Comparison of ENCODE assay signal across 7 cellular contexts in the genomic region with DNA sequence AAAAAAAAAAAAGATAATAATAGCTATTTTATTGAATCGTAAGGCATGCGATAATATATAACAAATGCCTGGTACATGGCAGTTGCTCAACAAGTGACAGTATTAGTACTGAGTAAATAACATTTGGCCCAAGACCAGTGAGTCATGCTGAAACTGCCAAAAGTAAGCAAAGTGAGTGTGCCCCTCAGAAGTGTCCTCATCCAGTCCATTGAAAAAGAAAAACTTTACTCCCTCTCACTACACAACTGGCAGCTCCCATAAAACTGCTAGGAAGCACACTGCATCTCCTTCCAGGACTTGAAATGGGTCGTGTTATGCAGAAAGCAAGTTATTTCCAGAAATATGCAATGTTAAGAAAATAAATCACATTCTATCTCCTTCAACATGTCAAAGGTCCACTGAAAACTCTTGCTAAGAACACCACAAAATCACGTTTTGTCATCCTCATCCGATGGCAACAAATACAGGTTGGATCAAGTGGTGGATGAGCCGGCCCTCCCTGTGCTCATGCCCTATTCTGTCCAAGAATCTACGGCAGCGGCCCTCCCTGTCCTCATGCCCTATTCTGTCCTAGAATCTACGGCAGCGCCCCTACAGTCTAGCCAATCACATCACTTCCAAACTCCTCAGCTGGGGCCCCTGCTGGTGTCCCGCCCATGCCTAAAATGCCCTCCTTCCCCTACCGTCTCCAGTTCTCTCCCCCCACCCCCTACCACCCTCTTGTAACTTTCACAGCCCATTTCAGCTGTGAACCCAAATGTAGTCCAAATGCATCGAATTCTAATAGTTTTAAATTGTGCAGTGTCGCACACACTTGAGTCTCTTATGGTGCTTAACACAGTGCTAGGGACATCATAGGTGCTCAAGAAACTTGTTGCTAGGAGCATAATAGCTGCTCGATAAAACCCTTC. TPM values are rescaled to one million over a fixed set of nuclear protein-coding genes. Genes with fewer than 3 reads are reported as not detected.
DNase-seq lines count a peak whose midpoint lies in the region; ATAC-seq and TF ChIP-seq lines count a peak whose summit lies in the region.

No MANE protein-coding gene starts in this region.

- TF ChIP-seq CTCF in glutamatergic neuron (IDR thresholded peaks at IDR 0.05; ENCODE audit: partially characterized antibody, unreplicated experiment) = no peak

- peak overlapping the region; percentile 89 for H3K4me3 Mint-ChIP-seq in glutamatergic neuron (ENCODE audit: unreplicated experiment)
- H3K4me3 Mint-ChIP-seq in stimulated activated memory B cell treated with anti-CD40 and anti-IgM and Interleukin-4, amounts not matched to agents 10 μg/mL and 1 μg/mL and 100 μg/mL, for 72 hours = peak overlapping the region; percentile 45

- no peak for ATAC-seq in stimulated activated memory B cell treated with anti-CD40 and anti-IgM and Interleukin-4, amounts not matched to agents 10 μg/mL and 1 μg/mL and 100 μg/mL, for 72 hours

- DNase-seq in H7 (peak; percentile 89), SJCRH30 (peak; percentile 27 to 37), glutamatergic neuron (peak; percentile 42), NCI-H2171 (lab: John Stamatoyannopoulos, UW) (no peak), mesenteric fat pad (ENCODE audit: low spot score) (no peak)
- no peak for DNase-seq in stimulated activated naive CD4-positive, alpha-beta T cell (lab: John Stamatoyannopoulos, UW)

- no peaks in the 10 kb centered on the region for H3K9me3 ChIP-seq in SJCRH30 (replicated peaks)

- H3K27me3 ChIP-seq in H7 (ENCODE audit: control insufficient read depth, insufficient read depth, low read length) = no peaks in the 10 kb centered on the region; the same call in 1 of the 2 replicates
- no peaks in the 10 kb centered on the region for H3K27me3 ChIP-seq in SJCRH30

- H3K4me3 ChIP-seq in H7 (ENCODE audit: insufficient read depth, low read depth, low read length) (no peak overlapping the region), SJCRH30 (peak overlapping the region; percentile 86; the same call in 1 of the 2 replicates)

- H3K27ac ChIP-seq in SJCRH30 = peak overlapping the region; percentile 96; the same call in 1 of the 2 replicates

- H3K4me1 ChIP-seq in SJCRH30 = peaks cover 21% of the 10 kb centered on the region

- H3K36me3 ChIP-seq in H7 (replicated peaks; ENCODE audit: control insufficient read depth, insufficient read depth, low read length) (no peaks in the 10 kb centered on the region), SJCRH30 (peaks cover 9% of the 10 kb centered on the region)

- H3K9me3 Mint-ChIP-seq in glutamatergic neuron (ENCODE audit: unreplicated experiment) = peaks cover 18% of the 10 kb centered on the region
- H3K9me3 Mint-ChIP-seq in stimulated activated memory B cell treated with anti-CD40 and anti-IgM and Interleukin-4, amounts not matched to agents 10 μg/mL and 1 μg/mL and 100 μg/mL, for 72 hours = no peaks in the 10 kb centered on the region

- H3K27ac Mint-ChIP-seq in glutamatergic neuron (ENCODE audit: unreplicated experiment) = peak overlapping the region; percentile 62
- H3K27ac Mint-ChIP-seq in stimulated activated memory B cell treated with anti-CD40 and anti-IgM and Interleukin-4, amounts not matched to agents 10 μg/mL and 1 μg/mL and 100 μg/mL, for 72 hours = no peak overlapping the region

- peaks cover 4% of the 10 kb centered on the region for H3K36me3 Mint-ChIP-seq in glutamatergic neuron (ENCODE audit: unreplicated experiment)
- H3K36me3 Mint-ChIP-seq in stimulated activated memory B cell treated with anti-CD40 and anti-IgM and Interleukin-4, amounts not matched to agents 10 μg/mL and 1 μg/mL and 100 μg/mL, for 72 hours = no peaks in the 10 kb centered on the region

- peaks cover 21% of the 10 kb centered on the region for H3K27me3 Mint-ChIP-seq in glutamatergic neuron (ENCODE audit: unreplicated experiment)
- H3K27me3 Mint-ChIP-seq in stimulated activated memory B cell treated with anti-CD40 and anti-IgM and Interleukin-4, amounts not matched to agents 10 μg/mL and 1 μg/mL and 100 μg/mL, for 72 hours = peaks cover 67% of the 10 kb centered on the region

- H3K4me1 Mint-ChIP-seq in glutamatergic neuron (ENCODE audit: low read depth, unreplicated experiment) = peaks cover 41% of the 10 kb centered on the region
- peaks cover 43% of the 10 kb centered on the region for H3K4me1 Mint-ChIP-seq in stimulated activated memory B cell treated with anti-CD40 and anti-IgM and Interleukin-4, amounts not matched to agents 10 μg/mL and 1 μg/mL and 100 μg/mL, for 72 hours

RNA-seq across cellular contexts. Expression of gene PTCH1, which starts 12.5 kb away (rescaled TPM):
- total RNA-seq in H7 (2014; rRNA removed; shearing (Covaris generic)) = 14.0 and 18.3 TPM in 2 replicates
- total RNA-seq in SJCRH30 (2014; rRNA removed; shearing (Covaris generic)) = 35.2 and 39.2 TPM in 2 replicates
- total RNA-seq in glutamatergic neuron (ENCODE audit: unreplicated experiment) (104 TPM), mesenteric fat pad (12.5 TPM)

Comparison
In these comparisons a context has a peak if more than half of its experiments do, and no peak if none do; other contexts are left out.
1. DNase-seq: peak in H7 (single experiment), SJCRH30 (2 of 2) and glutamatergic neuron (single experiment); none in NCI-H2171 (single experiment), stimulated activated naive CD4-positive, alpha-beta T cell (0 of 6) and mesenteric fat pad (single experiment).